Comparison of ENCODE assay signal across 1 cellular context in the genomic region with DNA sequence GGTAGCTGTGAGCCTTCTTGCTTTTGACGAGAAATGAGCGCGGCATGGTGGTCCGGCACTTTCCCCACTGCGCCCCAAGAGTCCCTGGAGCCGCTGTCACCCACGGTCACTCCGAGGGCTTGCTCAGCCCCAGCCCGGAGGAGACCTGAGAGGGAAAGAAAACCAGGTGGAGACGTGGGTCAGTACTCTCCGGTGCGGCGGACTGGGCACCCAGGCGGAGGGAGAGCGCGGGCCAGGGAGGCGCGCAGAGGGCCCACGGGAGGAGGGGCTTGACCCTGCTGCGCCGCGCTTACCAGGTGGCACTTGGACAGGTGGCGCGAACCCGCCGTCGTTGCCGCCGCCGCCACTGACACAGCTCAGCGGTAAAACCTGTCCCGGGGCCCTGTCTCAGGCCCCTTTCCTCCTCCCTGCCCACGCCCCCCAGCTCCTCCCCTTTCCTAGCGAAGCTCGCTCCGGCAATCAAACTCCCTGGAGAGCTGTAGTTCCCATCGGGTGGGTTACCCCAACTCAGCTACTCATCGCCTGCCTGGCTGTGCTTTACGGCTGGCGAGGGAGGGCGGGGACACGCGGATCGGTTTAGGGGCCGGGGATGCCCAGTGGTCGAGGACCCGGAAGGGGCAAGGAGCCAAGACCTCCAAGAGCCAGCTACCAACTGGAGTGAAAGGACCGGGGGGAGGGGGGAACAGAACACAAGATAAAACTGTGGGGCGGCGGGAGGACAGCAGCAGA.
A peak's percentile ranks its signal among the peaks of the same experiment; 100 is the strongest.
TF ChIP-seq lines count a peak whose summit lies in the region.

No MANE protein-coding gene starts in this region.

TF ChIP-seq in WTC11, 78 proteins besides CTCF, POLR2A, EP300 and RAD21 (continued from another document):
- TF ChIP-seq, protein P1, sequence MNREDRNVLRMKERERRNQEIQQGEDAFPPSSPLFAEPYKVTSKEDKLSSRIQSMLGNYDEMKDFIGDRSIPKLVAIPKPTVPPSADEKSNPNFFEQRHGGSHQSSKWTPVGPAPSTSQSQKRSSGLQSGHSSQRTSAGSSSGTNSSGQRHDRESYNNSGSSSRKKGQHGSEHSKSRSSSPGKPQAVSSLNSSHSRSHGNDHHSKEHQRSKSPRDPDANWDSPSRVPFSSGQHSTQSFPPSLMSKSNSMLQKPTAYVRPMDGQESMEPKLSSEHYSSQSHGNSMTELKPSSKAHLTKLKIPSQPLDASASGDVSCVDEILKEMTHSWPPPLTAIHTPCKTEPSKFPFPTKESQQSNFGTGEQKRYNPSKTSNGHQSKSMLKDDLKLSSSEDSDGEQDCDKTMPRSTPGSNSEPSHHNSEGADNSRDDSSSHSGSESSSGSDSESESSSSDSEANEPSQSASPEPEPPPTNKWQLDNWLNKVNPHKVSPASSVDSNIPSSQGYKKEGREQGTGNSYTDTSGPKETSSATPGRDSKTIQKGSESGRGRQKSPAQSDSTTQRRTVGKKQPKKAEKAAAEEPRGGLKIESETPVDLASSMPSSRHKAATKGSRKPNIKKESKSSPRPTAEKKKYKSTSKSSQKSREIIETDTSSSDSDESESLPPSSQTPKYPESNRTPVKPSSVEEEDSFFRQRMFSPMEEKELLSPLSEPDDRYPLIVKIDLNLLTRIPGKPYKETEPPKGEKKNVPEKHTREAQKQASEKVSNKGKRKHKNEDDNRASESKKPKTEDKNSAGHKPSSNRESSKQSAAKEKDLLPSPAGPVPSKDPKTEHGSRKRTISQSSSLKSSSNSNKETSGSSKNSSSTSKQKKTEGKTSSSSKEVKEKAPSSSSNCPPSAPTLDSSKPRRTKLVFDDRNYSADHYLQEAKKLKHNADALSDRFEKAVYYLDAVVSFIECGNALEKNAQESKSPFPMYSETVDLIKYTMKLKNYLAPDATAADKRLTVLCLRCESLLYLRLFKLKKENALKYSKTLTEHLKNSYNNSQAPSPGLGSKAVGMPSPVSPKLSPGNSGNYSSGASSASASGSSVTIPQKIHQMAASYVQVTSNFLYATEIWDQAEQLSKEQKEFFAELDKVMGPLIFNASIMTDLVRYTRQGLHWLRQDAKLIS (CRISPR knock-in tag; IDR thresholded peaks at IDR 0.05; ENCODE audit: borderline replicate concordance): no peak
- no peak for TF ChIP-seq ZNF416 (CRISPR knock-in tag; IDR thresholded peaks at IDR 0.05)
- TF ChIP-seq SP1 (CRISPR knock-in tag; conservative IDR thresholded peaks at IDR 0.05): no peak
- no peak for TF ChIP-seq CBFB (CRISPR knock-in tag; IDR thresholded peaks at IDR 0.05; ENCODE audit: low read depth)
- TF ChIP-seq, protein P2, sequence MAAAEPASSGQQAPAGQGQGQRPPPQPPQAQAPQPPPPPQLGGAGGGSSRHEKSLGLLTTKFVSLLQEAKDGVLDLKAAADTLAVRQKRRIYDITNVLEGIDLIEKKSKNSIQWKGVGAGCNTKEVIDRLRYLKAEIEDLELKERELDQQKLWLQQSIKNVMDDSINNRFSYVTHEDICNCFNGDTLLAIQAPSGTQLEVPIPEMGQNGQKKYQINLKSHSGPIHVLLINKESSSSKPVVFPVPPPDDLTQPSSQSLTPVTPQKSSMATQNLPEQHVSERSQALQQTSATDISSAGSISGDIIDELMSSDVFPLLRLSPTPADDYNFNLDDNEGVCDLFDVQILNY (CRISPR knock-in tag; IDR thresholded peaks at IDR 0.05): no peak
- TF ChIP-seq, protein P3, sequence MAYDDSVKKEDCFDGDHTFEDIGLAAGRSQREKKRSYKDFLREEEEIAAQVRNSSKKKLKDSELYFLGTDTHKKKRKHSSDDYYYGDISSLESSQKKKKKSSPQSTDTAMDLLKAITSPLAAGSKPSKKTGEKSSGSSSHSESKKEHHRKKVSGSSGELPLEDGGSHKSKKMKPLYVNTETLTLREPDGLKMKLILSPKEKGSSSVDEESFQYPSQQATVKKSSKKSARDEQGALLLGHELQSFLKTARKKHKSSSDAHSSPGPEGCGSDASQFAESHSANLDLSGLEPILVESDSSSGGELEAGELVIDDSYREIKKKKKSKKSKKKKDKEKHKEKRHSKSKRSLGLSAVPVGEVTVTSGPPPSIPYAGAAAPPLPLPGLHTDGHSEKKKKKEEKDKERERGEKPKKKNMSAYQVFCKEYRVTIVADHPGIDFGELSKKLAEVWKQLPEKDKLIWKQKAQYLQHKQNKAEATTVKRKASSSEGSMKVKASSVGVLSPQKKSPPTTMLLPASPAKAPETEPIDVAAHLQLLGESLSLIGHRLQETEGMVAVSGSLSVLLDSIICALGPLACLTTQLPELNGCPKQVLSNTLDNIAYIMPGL (CRISPR knock-in tag; IDR thresholded peaks at IDR 0.05): peak; percentile 6; the same call in 1 of the 2 replicates
- no peak for TF ChIP-seq FOXJ3 (CRISPR knock-in tag; IDR thresholded peaks at IDR 0.05; ENCODE audit: borderline replicate concordance)
- no peak for TF ChIP-seq NFYB (CRISPR knock-in tag; conservative IDR thresholded peaks at IDR 0.05; ENCODE audit: low read depth)
- TF ChIP-seq MXD4 (CRISPR knock-in tag; IDR thresholded peaks at IDR 0.05; ENCODE audit: borderline replicate concordance): no peak
- TF ChIP-seq, protein P4, sequence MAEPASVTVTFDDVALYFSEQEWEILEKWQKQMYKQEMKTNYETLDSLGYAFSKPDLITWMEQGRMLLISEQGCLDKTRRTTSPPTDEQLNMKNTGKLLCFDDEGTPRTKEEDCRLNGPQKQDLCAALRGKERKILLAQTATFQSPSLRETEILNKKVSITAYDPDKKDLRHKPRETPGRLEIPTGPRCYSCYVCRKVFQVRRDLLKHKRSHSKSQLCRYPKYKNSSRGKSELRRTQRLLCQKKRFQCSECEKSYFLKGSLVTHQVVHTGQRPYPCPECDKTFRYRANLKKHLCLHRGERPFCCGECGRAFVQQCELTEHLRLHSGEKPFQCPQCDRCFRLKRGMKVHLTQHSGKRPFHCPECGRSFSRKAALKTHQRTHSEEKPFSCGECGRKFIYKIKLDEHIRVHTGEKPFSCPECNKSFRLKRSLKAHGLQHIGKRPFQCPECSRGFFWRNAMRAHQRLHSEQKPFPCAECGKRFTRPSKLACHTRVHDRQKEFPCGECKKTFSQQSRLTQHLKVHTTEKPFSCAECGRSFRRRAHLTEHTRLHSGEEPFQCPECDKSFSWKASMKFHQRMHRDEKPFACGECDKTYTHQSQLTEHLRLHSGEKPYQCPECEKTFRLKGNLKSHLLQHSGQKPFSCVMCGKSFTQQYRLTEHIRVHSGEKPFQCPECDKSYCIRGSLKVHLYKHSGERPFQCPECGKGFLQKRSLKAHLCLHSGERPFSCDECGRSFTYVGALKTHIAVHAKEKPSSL (CRISPR knock-in tag; conservative IDR thresholded peaks at IDR 0.05): no peak
- TF ChIP-seq, protein P5, sequence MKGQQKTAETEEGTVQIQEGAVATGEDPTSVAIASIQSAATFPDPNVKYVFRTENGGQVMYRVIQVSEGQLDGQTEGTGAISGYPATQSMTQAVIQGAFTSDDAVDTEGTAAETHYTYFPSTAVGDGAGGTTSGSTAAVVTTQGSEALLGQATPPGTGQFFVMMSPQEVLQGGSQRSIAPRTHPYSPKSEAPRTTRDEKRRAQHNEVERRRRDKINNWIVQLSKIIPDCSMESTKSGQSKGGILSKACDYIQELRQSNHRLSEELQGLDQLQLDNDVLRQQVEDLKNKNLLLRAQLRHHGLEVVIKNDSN (CRISPR knock-in tag; IDR thresholded peaks at IDR 0.05): no peak
- TF ChIP-seq JAZF1 (CRISPR knock-in tag; IDR thresholded peaks at IDR 0.05): no peak
- TF ChIP-seq ZNF263 (CRISPR knock-in tag; IDR thresholded peaks at IDR 0.05; ENCODE audit: low read depth): 0 out of 2 replicates have a peak, but pooled peaks have one; percentile 31
- TF ChIP-seq, protein P6, sequence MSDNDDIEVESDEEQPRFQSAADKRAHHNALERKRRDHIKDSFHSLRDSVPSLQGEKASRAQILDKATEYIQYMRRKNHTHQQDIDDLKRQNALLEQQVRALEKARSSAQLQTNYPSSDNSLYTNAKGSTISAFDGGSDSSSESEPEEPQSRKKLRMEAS (CRISPR knock-in tag; IDR thresholded peaks at IDR 0.05): peak; percentile 54; the same call in 1 of the 2 replicates
- TF ChIP-seq RORB (CRISPR knock-in tag; IDR thresholded peaks at IDR 0.05): no peak
- no peak for TF ChIP-seq ZNF423 (CRISPR knock-in tag; IDR thresholded peaks at IDR 0.05)
- no peak for TF ChIP-seq PRRX2 (CRISPR knock-in tag; IDR thresholded peaks at IDR 0.05)
- no peak for TF ChIP-seq SMAD4 (CRISPR knock-in tag; IDR thresholded peaks at IDR 0.05)
- TF ChIP-seq ZBTB21 (CRISPR knock-in tag; IDR thresholded peaks at IDR 0.05; ENCODE audit: borderline replicate concordance): no peak
- TF ChIP-seq, protein P7, sequence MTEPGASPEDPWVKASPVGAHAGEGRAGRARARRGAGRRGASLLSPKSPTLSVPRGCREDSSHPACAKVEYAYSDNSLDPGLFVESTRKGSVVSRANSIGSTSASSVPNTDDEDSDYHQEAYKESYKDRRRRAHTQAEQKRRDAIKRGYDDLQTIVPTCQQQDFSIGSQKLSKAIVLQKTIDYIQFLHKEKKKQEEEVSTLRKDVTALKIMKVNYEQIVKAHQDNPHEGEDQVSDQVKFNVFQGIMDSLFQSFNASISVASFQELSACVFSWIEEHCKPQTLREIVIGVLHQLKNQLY (CRISPR knock-in tag; IDR thresholded peaks at IDR 0.05): no peak
- no peak for TF ChIP-seq IRF2 (CRISPR knock-in tag; IDR thresholded peaks at IDR 0.05; ENCODE audit: borderline replicate concordance, low read depth)
- TF ChIP-seq ZNF138 (CRISPR knock-in tag; conservative IDR thresholded peaks at IDR 0.05): no peak
- TF ChIP-seq, protein P8, sequence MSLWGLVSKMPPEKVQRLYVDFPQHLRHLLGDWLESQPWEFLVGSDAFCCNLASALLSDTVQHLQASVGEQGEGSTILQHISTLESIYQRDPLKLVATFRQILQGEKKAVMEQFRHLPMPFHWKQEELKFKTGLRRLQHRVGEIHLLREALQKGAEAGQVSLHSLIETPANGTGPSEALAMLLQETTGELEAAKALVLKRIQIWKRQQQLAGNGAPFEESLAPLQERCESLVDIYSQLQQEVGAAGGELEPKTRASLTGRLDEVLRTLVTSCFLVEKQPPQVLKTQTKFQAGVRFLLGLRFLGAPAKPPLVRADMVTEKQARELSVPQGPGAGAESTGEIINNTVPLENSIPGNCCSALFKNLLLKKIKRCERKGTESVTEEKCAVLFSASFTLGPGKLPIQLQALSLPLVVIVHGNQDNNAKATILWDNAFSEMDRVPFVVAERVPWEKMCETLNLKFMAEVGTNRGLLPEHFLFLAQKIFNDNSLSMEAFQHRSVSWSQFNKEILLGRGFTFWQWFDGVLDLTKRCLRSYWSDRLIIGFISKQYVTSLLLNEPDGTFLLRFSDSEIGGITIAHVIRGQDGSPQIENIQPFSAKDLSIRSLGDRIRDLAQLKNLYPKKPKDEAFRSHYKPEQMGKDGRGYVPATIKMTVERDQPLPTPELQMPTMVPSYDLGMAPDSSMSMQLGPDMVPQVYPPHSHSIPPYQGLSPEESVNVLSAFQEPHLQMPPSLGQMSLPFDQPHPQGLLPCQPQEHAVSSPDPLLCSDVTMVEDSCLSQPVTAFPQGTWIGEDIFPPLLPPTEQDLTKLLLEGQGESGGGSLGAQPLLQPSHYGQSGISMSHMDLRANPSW (CRISPR knock-in tag; conservative IDR thresholded peaks at IDR 0.05; ENCODE audit: low read depth): no peak
